ENCODE assay signal across 9 cellular contexts in genomic region chr5:11384441-11385250, GRCh38.
A peak's percentile ranks its signal among the peaks of the same experiment; 100 is the strongest.
DNase-seq lines count a peak whose midpoint lies in the region; ATAC-seq lines count a peak whose summit lies in the region.
"Had no signal": no experiment of that assay in that cellular context is flagged by ENCODE, and none has a peak within 500 bp of the region (broad histone marks: within the 10 kb centered on the region; RNA-seq: fewer than 3 reads in every experiment).

No MANE protein-coding gene starts in this region.

- ATAC-seq in activated T-cell treated with anti-CD3 and anti-CD28 coated beads, Interleukin-2, amount 50 U/mL, for 4 hours = peak; percentile 25 to 54

- WGBS in mesodermal cell (ENCODE audit: insufficient coverage in 2 of 2), 2 experiments = 4 to 7% methylated on average over 31 to 78 of the region's 96 CpGs
- WGBS in urinary bladder = 2% methylated on average over 94 of the region's 96 CpGs

- H3K4me3 ChIP-seq in endocrine pancreas (ENCODE audit: control insufficient read depth, insufficient read depth, low read length) = peak overlapping the region; percentile 56
- H3K4me3 ChIP-seq in mesodermal cell (ENCODE audit: extremely low read depth, insufficient read depth, low read length, poor library complexity, severe bottlenecking) = peak overlapping the region; percentile 26
- peak overlapping the region; percentile 48 for H3K4me3 ChIP-seq in urinary bladder (ENCODE audit: low read depth, low read length)

- H3K4me1 Mint-ChIP-seq in activated T-cell treated with anti-CD3 and anti-CD28 coated beads, Interleukin-2, amount 50 U/mL, for 4 hours (ENCODE audit: low read depth) = peaks cover 10% of the 10 kb centered on the region

- H3K4me1 ChIP-seq in endocrine pancreas (ENCODE audit: control insufficient read depth, insufficient read depth, low read length) = no peaks in the 10 kb centered on the region
- H3K4me1 ChIP-seq in mesodermal cell (ENCODE audit: control insufficient read depth, insufficient read depth, low read length, poor library complexity, severe bottlenecking) = peaks cover 4% of the 10 kb centered on the region
- no peaks in the 10 kb centered on the region for H3K4me1 ChIP-seq in urinary bladder (ENCODE audit: insufficient read depth)

- H3K36me3 ChIP-seq in endocrine pancreas (ENCODE audit: control insufficient read depth, insufficient read depth, low read length) = no peaks in the 10 kb centered on the region
- H3K36me3 ChIP-seq in mesodermal cell (ENCODE audit: control insufficient read depth, insufficient read depth, low read length) = no peaks in the 10 kb centered on the region
- no peaks in the 10 kb centered on the region for H3K36me3 ChIP-seq in urinary bladder (ENCODE audit: insufficient read depth)

- H3K27ac ChIP-seq in mesodermal cell (ENCODE audit: low read depth, low read length, severe bottlenecking) = no peak overlapping the region
- H3K27ac ChIP-seq in urinary bladder (ENCODE audit: low read depth) = no peak overlapping the region

- no peak overlapping the region for H3K4me3 Mint-ChIP-seq in activated T-cell treated with anti-CD3 and anti-CD28 coated beads, Interleukin-2, amount 50 U/mL, for 4 hours
- H3K4me3 Mint-ChIP-seq: activated naive CD8-positive, alpha-beta T cell treated with anti-CD3 and anti-CD28 coated beads, Interleukin-2, amount 10 ng/mL, durations not matched to agents 7 days and 5 days had no signal

- H3K27me3 ChIP-seq in endocrine pancreas (ENCODE audit: control insufficient read depth, insufficient read depth, low read length) = no peaks in the 10 kb centered on the region

- H3K9me3 ChIP-seq in endocrine pancreas (ENCODE audit: control insufficient read depth, low read length) (no peaks in the 10 kb centered on the region), mesodermal cell (ENCODE audit: control insufficient read depth, low read length) (no peaks in the 10 kb centered on the region)

- no peaks in the 10 kb centered on the region for H3K9me3 Mint-ChIP-seq in activated T-cell treated with anti-CD3 and anti-CD28 coated beads, Interleukin-2, amount 50 U/mL, for 4 hours
- H3K9me3 Mint-ChIP-seq: activated naive CD8-positive, alpha-beta T cell treated with anti-CD3 and anti-CD28 coated beads, Interleukin-2, amount 10 ng/mL, durations not matched to agents 7 days and 5 days had no signal

- peak overlapping the region; percentile 44 for H3K9ac ChIP-seq in endocrine pancreas (ENCODE audit: control insufficient read depth, insufficient read depth, low read length)

- H3K27me3 Mint-ChIP-seq in activated T-cell treated with anti-CD3 and anti-CD28 coated beads, Interleukin-2, amount 50 U/mL, for 4 hours (ENCODE audit: low read depth) = peaks cover 38% of the 10 kb centered on the region

- no peaks in the 10 kb centered on the region for H3K36me3 Mint-ChIP-seq in activated T-cell treated with anti-CD3 and anti-CD28 coated beads, Interleukin-2, amount 50 U/mL, for 4 hours (ENCODE audit: insufficient read depth)
- H3K36me3 Mint-ChIP-seq: activated naive CD8-positive, alpha-beta T cell treated with anti-CD3 and anti-CD28 coated beads, Interleukin-2, amount 10 ng/mL, durations not matched to agents 7 days and 5 days had no signal

- DNase-seq in activated T-cell treated with anti-CD3 and anti-CD28 coated beads, Interleukin-2, amount 50 U/mL, for 4 hours = no peak
- no peak for DNase-seq in activated T-cell treated with anti-CD3 and anti-CD28 coated beads for 4 hours
- DNase-seq in NOMO-1 treated with DMSO at 0.1 percent for 48 hours (lab: John Stamatoyannopoulos, UW; ENCODE audit: unreplicated experiment) = no peak
- no peak for DNase-seq in T-helper 9 cell
- no peak for DNase-seq in foreskin melanocyte
